In the genomic region with DNA sequence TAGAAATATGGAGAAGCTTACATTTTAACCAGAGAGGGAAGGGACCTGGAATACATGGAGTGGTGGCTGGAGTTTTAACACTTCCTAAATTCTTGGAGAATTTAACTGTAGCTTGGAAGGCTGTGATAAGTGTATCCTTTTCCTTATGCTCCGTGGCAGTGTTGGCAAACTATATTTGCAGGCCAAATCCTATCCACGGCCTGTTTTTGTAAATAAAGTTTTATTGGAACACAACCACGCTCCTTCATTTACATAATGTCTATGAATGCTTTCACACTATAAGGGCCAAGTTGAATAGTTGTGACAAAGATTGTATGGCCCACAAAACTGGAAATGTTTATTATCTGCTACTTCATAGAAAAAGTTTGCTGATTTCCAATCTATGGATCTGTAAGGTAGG, we compare ENCODE assay signal across 27 cellular contexts.
"Had no signal": no experiment of that assay in that cellular context is flagged by ENCODE, and none has a peak within 500 bp of the region (broad histone marks: within the 10 kb centered on the region; RNA-seq: fewer than 3 reads in every experiment).

No MANE protein-coding gene starts in this region.

- FAIRE-seq: urothelium cell line had no signal

- ATAC-seq: stimulated activated effector memory CD8-positive, alpha-beta T cell treated with anti-CD3 and anti-CD28 coated beads, Interleukin-12 subunit alpha, Interleukin-12 subunit beta, amount 100 ng/mL, for 72 hours; stimulated activated memory B cell treated with anti-CD40 and anti-IgM and Interleukin-4, amounts not matched to agents 10 μg/mL and 1 μg/mL and 100 μg/mL, for 72 hours; stimulated activated naive B cell treated with anti-CD40 and anti-IgM and Interleukin-4, amounts not matched to agents 10 μg/mL and 1 μg/mL and 100 μg/mL, for 72 hours; stimulated activated naive CD8-positive, alpha-beta T cell treated with anti-CD3 and anti-CD28 coated beads, Interleukin-15, amount 100 ng/mL, for 72 hours; stimulated activated naive CD8-positive, alpha-beta T cell treated with anti-CD3 and anti-CD28 coated beads, Interleukin-15, Interleukin-2, amounts not matched to agents 100 U/mL and 50 U/mL, for 24 hours; upper lobe of right lung had no signal

- H3K36me3 ChIP-seq: stomach, suprapubic skin, thoracic aorta, thyroid gland, tibial artery, tibial nerve, transverse colon, upper lobe of left lung, upper lobe of right lung, uterus, vagina had no signal

- H3K27ac ChIP-seq: stomach, suprapubic skin, testis, thoracic aorta, thyroid gland, tibial artery, tibial nerve, transverse colon, upper lobe of left lung, upper lobe of right lung, uterus, vagina had no signal

- H3K27me3 ChIP-seq: stomach, suprapubic skin, testis, thyroid gland, tibial artery, tibial nerve, transverse colon, upper lobe of left lung, upper lobe of right lung, uterus, vagina had no signal

- H3K4me1 ChIP-seq: stomach, suprapubic skin, testis, thyroid gland, tibial artery, tibial nerve, transverse colon, upper lobe of left lung, upper lobe of right lung, uterus, vagina had no signal

- H3K9me3 ChIP-seq: stomach, suprapubic skin, testis, thoracic aorta, thyroid gland, tibial artery, tibial nerve, transverse colon, upper lobe of left lung, upper lobe of right lung, uterus, vagina had no signal

- DNase-seq: stimulated activated CD4-positive, alpha-beta T cell treated with anti-CD3 and anti-CD28 coated beads, Interleukin-2, amount 100 ng/mL, for 48 hours; stimulated activated CD4-positive, alpha-beta T cell treated with anti-CD3 and anti-CD28 coated beads, Interleukin-4, amount 100 ng/mL, for 1 hour; stimulated activated CD4-positive, alpha-beta T cell treated with anti-CD3 and anti-CD28 coated beads, Interleukin-4, amount 100 ng/mL, for 24 hours; stimulated activated CD4-positive, alpha-beta T cell treated with anti-CD3 and anti-CD28 coated beads, Interleukin-4, amount 100 ng/mL, for 4 hours; stimulated activated CD8-positive, alpha-beta memory T cell treated with anti-CD3 and anti-CD28 coated beads, Interleukin-4, amount 100 ng/mL, for 48 hours; stimulated activated naive B cell treated with anti-CD40 and anti-IgM and Interleukin-4, amounts not matched to agents 10 μg/mL and 1 μg/mL and 100 μg/mL, for 72 hours; stimulated activated naive CD4-positive, alpha-beta T cell; stimulated activated naive CD4-positive, alpha-beta T cell treated with Interleukin-2 at 50 U/mL for 16 hours; stimulated activated naive CD8-positive, alpha-beta T cell treated with anti-CD3 and anti-CD28 coated beads, Interleukin-15, amount 100 ng/mL, for 72 hours; stimulated activated naive CD8-positive, alpha-beta T cell treated with anti-CD3 and anti-CD28 coated beads, Interleukin-15, Interleukin-2, amounts not matched to agents 100 U/mL and 50 U/mL, for 24 hours; stomach; substantia nigra; testis; thyroid gland; tibial artery; transverse colon; trophoblast cell; upper lobe of left lung; upper lobe of right lung; uterus had no signal

- H3K4me3 ChIP-seq: stomach, suprapubic skin, testis, thoracic aorta, thyroid gland, tibial artery, tibial nerve, transverse colon, upper lobe of left lung, upper lobe of right lung, uterus, vagina had no signal
